Comparison of ENCODE assay signal across 11 cellular contexts in the genomic region with DNA sequence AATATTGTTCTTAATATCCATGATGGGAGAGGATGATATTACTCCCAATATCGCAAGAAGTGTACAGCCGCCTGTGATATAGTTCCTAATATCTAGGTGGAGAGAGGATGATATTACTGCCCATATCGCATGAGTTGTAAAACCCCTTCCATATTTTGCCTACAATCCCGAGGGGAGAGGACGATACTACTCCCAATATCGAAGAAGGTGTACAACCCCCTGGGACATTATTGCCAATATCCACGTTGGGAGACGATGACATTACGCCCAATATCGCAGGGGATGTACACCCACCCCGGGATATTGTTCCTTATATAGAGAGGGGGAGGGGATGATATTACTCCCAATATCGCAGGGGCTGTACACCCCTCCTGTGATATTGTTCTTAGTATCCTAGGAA. TPM values are rescaled to one million over a fixed set of nuclear protein-coding genes. Genes with fewer than 3 reads are reported as not detected.
"Had no signal": no experiment of that assay in that cellular context is flagged by ENCODE, and none has a peak within 500 bp of the region (broad histone marks: within the 10 kb centered on the region; RNA-seq: fewer than 3 reads in every experiment).

No MANE protein-coding gene starts in this region.

RNA-seq across cellular contexts. Expression of a gene that starts 17.1 kb away (rescaled TPM):
- total RNA-seq: subcutaneous adipose tissue, temporal lobe, testis, thoracic aorta, thyroid gland, transverse colon, upper lobe of left lung, upper lobe of right lung, ureter, urinary bladder, vagina had no signal
